In the genomic region with DNA sequence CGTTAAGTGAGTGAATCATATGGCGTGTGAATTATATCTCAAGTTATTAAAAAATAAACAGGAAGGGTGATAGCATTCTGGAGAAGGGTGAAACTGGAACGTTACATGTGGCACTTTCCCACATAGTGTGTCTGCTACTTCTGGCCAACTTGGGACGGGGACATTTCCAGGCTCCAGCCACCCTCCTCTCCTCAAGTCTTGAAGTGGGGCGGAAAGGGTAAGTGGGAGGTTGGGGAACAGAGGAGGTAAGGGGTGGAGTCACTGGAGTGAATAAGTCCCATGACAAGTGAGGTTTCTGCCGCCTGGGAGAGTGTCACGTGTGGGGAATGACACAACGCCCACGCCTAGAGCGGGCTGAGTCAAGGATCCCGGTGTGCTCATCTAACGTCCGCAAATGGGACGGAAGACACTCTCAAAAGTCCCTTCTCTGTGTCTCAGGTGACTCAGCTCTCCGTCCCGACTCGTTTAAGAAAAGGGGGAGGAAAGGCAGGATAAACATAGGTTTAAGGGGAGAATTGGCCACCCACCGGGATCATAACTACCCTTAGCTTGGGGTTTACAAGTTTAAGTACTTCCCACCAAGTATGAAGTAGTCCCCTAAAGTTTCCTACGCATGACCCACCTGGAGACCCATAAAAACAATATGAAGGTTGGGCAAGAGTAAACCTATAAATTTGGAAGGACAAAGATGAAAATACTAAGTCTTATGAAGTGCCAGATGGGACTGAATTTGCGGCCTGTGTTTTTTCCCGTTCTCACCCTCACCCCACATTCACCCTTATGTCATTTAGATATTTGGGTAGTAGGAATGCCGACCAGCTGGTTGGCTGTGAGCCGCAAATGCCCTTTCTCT, we compare ENCODE assay signal across 1 cellular context.
TF ChIP-seq lines count a peak whose summit lies in the region.

No MANE protein-coding gene starts in this region.

TF ChIP-seq in HepG2, 621 proteins besides CTCF, POLR2A, EP300 and RAD21 (continued from another document and continues in another):
- TF ChIP-seq, protein P1, sequence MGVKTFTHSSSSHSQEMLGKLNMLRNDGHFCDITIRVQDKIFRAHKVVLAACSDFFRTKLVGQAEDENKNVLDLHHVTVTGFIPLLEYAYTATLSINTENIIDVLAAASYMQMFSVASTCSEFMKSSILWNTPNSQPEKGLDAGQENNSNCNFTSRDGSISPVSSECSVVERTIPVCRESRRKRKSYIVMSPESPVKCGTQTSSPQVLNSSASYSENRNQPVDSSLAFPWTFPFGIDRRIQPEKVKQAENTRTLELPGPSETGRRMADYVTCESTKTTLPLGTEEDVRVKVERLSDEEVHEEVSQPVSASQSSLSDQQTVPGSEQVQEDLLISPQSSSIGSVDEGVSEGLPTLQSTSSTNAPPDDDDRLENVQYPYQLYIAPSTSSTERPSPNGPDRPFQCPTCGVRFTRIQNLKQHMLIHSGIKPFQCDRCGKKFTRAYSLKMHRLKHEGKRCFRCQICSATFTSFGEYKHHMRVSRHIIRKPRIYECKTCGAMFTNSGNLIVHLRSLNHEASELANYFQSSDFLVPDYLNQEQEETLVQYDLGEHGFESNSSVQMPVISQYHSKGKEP (CRISPR knock-in tag; IDR thresholded peaks at IDR 0.05) = no peak
- no peak for TF ChIP-seq SMAD1 (CRISPR knock-in tag; IDR thresholded peaks at IDR 0.05; ENCODE audit: borderline replicate concordance, low read depth)
- TF ChIP-seq, protein P2, sequence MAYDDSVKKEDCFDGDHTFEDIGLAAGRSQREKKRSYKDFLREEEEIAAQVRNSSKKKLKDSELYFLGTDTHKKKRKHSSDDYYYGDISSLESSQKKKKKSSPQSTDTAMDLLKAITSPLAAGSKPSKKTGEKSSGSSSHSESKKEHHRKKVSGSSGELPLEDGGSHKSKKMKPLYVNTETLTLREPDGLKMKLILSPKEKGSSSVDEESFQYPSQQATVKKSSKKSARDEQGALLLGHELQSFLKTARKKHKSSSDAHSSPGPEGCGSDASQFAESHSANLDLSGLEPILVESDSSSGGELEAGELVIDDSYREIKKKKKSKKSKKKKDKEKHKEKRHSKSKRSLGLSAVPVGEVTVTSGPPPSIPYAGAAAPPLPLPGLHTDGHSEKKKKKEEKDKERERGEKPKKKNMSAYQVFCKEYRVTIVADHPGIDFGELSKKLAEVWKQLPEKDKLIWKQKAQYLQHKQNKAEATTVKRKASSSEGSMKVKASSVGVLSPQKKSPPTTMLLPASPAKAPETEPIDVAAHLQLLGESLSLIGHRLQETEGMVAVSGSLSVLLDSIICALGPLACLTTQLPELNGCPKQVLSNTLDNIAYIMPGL (CRISPR knock-in tag; IDR thresholded peaks at IDR 0.05; ENCODE audit: borderline replicate concordance in 1 of 2, low read depth in 1 of 2) = no peak
- no peak for TF ChIP-seq ATRX (CRISPR knock-in tag; IDR thresholded peaks at IDR 0.05; ENCODE audit: borderline replicate concordance)
- TF ChIP-seq, protein P3, sequence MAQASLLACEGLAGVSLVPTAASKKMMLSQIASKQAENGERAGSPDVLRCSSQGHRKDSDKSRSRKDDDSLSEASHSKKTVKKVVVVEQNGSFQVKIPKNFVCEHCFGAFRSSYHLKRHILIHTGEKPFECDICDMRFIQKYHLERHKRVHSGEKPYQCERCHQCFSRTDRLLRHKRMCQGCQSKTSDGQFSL (CRISPR knock-in tag; IDR thresholded peaks at IDR 0.05) = no peak
- TF ChIP-seq, protein P4, sequence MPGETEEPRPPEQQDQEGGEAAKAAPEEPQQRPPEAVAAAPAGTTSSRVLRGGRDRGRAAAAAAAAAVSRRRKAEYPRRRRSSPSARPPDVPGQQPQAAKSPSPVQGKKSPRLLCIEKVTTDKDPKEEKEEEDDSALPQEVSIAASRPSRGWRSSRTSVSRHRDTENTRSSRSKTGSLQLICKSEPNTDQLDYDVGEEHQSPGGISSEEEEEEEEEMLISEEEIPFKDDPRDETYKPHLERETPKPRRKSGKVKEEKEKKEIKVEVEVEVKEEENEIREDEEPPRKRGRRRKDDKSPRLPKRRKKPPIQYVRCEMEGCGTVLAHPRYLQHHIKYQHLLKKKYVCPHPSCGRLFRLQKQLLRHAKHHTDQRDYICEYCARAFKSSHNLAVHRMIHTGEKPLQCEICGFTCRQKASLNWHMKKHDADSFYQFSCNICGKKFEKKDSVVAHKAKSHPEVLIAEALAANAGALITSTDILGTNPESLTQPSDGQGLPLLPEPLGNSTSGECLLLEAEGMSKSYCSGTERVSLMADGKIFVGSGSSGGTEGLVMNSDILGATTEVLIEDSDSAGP (CRISPR knock-in tag; IDR thresholded peaks at IDR 0.05; ENCODE audit: borderline replicate concordance) = peak; percentile 60
- no peak for TF ChIP-seq CAMTA2 (CRISPR knock-in tag; IDR thresholded peaks at IDR 0.05; ENCODE audit: borderline replicate concordance)
- TF ChIP-seq, protein P5, sequence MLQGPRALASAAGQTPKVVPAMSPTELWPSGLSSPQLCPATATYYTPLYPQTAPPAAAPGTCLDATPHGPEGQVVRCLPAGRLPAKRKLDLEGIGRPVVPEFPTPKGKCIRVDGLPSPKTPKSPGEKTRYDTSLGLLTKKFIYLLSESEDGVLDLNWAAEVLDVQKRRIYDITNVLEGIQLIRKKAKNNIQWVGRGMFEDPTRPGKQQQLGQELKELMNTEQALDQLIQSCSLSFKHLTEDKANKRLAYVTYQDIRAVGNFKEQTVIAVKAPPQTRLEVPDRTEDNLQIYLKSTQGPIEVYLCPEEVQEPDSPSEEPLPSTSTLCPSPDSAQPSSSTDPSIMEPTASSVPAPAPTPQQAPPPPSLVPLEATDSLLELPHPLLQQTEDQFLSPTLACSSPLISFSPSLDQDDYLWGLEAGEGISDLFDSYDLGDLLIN (CRISPR knock-in tag; IDR thresholded peaks at IDR 0.05; ENCODE audit: borderline replicate concordance) = no peak
- TF ChIP-seq, protein P6, sequence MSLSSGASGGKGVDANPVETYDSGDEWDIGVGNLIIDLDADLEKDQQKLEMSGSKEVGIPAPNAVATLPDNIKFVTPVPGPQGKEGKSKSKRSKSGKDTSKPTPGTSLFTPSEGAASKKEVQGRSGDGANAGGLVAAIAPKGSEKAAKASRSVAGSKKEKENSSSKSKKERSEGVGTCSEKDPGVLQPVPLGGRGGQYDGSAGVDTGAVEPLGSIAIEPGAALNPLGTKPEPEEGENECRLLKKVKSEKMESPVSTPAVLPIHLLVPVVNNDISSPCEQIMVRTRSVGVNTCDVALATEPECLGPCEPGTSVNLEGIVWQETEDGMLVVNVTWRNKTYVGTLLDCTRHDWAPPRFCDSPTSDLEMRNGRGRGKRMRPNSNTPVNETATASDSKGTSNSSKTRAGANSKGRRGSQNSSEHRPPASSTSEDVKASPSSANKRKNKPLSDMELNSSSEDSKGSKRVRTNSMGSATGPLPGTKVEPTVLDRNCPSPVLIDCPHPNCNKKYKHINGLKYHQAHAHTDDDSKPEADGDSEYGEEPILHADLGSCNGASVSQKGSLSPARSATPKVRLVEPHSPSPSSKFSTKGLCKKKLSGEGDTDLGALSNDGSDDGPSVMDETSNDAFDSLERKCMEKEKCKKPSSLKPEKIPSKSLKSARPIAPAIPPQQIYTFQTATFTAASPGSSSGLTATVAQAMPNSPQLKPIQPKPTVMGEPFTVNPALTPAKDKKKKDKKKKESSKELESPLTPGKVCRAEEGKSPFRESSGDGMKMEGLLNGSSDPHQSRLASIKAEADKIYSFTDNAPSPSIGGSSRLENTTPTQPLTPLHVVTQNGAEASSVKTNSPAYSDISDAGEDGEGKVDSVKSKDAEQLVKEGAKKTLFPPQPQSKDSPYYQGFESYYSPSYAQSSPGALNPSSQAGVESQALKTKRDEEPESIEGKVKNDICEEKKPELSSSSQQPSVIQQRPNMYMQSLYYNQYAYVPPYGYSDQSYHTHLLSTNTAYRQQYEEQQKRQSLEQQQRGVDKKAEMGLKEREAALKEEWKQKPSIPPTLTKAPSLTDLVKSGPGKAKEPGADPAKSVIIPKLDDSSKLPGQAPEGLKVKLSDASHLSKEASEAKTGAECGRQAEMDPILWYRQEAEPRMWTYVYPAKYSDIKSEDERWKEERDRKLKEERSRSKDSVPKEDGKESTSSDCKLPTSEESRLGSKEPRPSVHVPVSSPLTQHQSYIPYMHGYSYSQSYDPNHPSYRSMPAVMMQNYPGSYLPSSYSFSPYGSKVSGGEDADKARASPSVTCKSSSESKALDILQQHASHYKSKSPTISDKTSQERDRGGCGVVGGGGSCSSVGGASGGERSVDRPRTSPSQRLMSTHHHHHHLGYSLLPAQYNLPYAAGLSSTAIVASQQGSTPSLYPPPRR (CRISPR knock-in tag; IDR thresholded peaks at IDR 0.05; ENCODE audit: borderline replicate concordance) = 0 out of 2 replicates have a peak, but pooled peaks have one; percentile 39
- TF ChIP-seq ZC3H13 (CRISPR knock-in tag; IDR thresholded peaks at IDR 0.05) = 0 out of 2 replicates have a peak, but pooled peaks have one; percentile 34
- TF ChIP-seq, protein P7, sequence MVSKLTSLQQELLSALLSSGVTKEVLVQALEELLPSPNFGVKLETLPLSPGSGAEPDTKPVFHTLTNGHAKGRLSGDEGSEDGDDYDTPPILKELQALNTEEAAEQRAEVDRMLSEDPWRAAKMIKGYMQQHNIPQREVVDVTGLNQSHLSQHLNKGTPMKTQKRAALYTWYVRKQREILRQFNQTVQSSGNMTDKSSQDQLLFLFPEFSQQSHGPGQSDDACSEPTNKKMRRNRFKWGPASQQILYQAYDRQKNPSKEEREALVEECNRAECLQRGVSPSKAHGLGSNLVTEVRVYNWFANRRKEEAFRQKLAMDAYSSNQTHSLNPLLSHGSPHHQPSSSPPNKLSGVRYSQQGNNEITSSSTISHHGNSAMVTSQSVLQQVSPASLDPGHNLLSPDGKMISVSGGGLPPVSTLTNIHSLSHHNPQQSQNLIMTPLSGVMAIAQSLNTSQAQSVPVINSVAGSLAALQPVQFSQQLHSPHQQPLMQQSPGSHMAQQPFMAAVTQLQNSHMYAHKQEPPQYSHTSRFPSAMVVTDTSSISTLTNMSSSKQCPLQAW (CRISPR knock-in tag; IDR thresholded peaks at IDR 0.05) = peak; percentile 63; the same call in 1 of the 2 replicates
- no peak for TF ChIP-seq NR1H2 (CRISPR knock-in tag; IDR thresholded peaks at IDR 0.05; ENCODE audit: borderline replicate concordance, low read depth)
- no peak for TF ChIP-seq FOXA1 (IDR thresholded peaks at IDR 0.05)
- 0 out of 2 replicates have a peak, but pooled peaks have one; percentile 24 for TF ChIP-seq FOXA1 (CRISPR knock-in tag; IDR thresholded peaks at IDR 0.05)
- TF ChIP-seq MATR3 (CRISPR knock-in tag; IDR thresholded peaks at IDR 0.05) = no peak
- no peak for TF ChIP-seq LCORL (IDR thresholded peaks at IDR 0.05)
- TF ChIP-seq LCORL (CRISPR knock-in tag; IDR thresholded peaks at IDR 0.05) = no peak; the same call in 1 of the 2 replicates
- no peak for TF ChIP-seq RFX3 (CRISPR knock-in tag; IDR thresholded peaks at IDR 0.05)
- TF ChIP-seq GZF1 (CRISPR knock-in tag; IDR thresholded peaks at IDR 0.05) = no peak
- TF ChIP-seq, protein P8, sequence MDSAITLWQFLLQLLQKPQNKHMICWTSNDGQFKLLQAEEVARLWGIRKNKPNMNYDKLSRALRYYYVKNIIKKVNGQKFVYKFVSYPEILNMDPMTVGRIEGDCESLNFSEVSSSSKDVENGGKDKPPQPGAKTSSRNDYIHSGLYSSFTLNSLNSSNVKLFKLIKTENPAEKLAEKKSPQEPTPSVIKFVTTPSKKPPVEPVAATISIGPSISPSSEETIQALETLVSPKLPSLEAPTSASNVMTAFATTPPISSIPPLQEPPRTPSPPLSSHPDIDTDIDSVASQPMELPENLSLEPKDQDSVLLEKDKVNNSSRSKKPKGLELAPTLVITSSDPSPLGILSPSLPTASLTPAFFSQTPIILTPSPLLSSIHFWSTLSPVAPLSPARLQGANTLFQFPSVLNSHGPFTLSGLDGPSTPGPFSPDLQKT (CRISPR knock-in tag; IDR thresholded peaks at IDR 0.05; ENCODE audit: borderline replicate concordance) = no peak
- TF ChIP-seq, protein P9, sequence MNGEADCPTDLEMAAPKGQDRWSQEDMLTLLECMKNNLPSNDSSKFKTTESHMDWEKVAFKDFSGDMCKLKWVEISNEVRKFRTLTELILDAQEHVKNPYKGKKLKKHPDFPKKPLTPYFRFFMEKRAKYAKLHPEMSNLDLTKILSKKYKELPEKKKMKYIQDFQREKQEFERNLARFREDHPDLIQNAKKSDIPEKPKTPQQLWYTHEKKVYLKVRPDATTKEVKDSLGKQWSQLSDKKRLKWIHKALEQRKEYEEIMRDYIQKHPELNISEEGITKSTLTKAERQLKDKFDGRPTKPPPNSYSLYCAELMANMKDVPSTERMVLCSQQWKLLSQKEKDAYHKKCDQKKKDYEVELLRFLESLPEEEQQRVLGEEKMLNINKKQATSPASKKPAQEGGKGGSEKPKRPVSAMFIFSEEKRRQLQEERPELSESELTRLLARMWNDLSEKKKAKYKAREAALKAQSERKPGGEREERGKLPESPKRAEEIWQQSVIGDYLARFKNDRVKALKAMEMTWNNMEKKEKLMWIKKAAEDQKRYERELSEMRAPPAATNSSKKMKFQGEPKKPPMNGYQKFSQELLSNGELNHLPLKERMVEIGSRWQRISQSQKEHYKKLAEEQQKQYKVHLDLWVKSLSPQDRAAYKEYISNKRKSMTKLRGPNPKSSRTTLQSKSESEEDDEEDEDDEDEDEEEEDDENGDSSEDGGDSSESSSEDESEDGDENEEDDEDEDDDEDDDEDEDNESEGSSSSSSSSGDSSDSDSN (CRISPR knock-in tag; IDR thresholded peaks at IDR 0.05) = no peak
- TF ChIP-seq ZEB1 (IDR thresholded peaks at IDR 0.05; ENCODE audit: insufficient replicate concordance, low read depth) = peak; percentile 39
- no peak for TF ChIP-seq ZNF781 (CRISPR knock-in tag; IDR thresholded peaks at IDR 0.05; ENCODE audit: borderline replicate concordance, not compliant biosample characterization)
- no peak for TF ChIP-seq ZNF552 (CRISPR knock-in tag; IDR thresholded peaks at IDR 0.05; ENCODE audit: borderline replicate concordance)
- no peak for TF ChIP-seq DNMT1 (CRISPR knock-in tag; IDR thresholded peaks at IDR 0.05)
- 0 out of 2 replicates have a peak, but pooled peaks have one; percentile 19 for TF ChIP-seq ZNF264 (CRISPR knock-in tag; IDR thresholded peaks at IDR 0.05)
- TF ChIP-seq FOXK2 (IDR thresholded peaks at IDR 0.05) = no peak
- TF ChIP-seq ZSCAN9 (CRISPR knock-in tag; IDR thresholded peaks at IDR 0.05; ENCODE audit: borderline replicate concordance) = no peak
- TF ChIP-seq, protein P10, sequence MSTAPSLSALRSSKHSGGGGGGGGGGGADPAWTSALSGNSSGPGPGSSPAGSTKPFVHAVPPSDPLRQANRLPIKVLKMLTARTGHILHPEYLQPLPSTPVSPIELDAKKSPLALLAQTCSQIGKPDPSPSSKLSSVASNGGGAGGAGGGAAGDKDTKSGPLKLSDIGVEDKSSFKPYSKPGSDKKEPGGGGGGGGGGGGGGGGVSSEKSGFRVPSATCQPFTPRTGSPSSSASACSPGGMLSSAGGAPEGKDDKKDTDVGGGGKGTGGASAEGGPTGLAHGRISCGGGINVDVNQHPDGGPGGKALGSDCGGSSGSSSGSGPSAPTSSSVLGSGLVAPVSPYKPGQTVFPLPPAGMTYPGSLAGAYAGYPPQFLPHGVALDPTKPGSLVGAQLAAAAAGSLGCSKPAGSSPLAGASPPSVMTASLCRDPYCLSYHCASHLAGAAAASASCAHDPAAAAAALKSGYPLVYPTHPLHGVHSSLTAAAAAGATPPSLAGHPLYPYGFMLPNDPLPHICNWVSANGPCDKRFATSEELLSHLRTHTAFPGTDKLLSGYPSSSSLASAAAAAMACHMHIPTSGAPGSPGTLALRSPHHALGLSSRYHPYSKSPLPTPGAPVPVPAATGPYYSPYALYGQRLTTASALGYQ (CRISPR knock-in tag; IDR thresholded peaks at IDR 0.05) = no peak
